In the genomic region with DNA sequence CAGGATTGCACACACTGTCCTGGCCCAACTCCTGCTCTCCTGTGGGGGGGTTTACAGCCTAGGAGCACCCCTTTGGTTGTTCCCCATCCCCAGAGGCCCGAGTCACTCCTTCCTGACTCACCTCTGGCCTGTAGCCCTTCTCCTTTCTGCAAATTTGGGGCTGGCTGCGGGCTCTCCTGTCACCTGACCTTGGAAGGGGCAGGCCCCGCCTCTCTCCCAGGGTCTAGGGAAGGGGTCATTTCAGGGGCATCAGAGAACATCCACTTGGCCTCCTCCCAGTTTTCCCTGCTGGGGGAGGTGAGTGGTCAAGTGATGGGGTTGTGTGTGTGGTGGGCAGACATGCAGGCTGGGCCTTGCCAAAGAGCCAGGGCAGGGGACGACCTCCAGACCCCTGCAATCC, we compare ENCODE assay signal across 1 cellular context.
TF ChIP-seq lines count a peak whose summit lies in the region.

No MANE protein-coding gene starts in this region.

TF ChIP-seq in GM23338, 12 proteins besides CTCF, POLR2A, EP300 and RAD21 (continued from another document):
- TF ChIP-seq, protein P1, sequence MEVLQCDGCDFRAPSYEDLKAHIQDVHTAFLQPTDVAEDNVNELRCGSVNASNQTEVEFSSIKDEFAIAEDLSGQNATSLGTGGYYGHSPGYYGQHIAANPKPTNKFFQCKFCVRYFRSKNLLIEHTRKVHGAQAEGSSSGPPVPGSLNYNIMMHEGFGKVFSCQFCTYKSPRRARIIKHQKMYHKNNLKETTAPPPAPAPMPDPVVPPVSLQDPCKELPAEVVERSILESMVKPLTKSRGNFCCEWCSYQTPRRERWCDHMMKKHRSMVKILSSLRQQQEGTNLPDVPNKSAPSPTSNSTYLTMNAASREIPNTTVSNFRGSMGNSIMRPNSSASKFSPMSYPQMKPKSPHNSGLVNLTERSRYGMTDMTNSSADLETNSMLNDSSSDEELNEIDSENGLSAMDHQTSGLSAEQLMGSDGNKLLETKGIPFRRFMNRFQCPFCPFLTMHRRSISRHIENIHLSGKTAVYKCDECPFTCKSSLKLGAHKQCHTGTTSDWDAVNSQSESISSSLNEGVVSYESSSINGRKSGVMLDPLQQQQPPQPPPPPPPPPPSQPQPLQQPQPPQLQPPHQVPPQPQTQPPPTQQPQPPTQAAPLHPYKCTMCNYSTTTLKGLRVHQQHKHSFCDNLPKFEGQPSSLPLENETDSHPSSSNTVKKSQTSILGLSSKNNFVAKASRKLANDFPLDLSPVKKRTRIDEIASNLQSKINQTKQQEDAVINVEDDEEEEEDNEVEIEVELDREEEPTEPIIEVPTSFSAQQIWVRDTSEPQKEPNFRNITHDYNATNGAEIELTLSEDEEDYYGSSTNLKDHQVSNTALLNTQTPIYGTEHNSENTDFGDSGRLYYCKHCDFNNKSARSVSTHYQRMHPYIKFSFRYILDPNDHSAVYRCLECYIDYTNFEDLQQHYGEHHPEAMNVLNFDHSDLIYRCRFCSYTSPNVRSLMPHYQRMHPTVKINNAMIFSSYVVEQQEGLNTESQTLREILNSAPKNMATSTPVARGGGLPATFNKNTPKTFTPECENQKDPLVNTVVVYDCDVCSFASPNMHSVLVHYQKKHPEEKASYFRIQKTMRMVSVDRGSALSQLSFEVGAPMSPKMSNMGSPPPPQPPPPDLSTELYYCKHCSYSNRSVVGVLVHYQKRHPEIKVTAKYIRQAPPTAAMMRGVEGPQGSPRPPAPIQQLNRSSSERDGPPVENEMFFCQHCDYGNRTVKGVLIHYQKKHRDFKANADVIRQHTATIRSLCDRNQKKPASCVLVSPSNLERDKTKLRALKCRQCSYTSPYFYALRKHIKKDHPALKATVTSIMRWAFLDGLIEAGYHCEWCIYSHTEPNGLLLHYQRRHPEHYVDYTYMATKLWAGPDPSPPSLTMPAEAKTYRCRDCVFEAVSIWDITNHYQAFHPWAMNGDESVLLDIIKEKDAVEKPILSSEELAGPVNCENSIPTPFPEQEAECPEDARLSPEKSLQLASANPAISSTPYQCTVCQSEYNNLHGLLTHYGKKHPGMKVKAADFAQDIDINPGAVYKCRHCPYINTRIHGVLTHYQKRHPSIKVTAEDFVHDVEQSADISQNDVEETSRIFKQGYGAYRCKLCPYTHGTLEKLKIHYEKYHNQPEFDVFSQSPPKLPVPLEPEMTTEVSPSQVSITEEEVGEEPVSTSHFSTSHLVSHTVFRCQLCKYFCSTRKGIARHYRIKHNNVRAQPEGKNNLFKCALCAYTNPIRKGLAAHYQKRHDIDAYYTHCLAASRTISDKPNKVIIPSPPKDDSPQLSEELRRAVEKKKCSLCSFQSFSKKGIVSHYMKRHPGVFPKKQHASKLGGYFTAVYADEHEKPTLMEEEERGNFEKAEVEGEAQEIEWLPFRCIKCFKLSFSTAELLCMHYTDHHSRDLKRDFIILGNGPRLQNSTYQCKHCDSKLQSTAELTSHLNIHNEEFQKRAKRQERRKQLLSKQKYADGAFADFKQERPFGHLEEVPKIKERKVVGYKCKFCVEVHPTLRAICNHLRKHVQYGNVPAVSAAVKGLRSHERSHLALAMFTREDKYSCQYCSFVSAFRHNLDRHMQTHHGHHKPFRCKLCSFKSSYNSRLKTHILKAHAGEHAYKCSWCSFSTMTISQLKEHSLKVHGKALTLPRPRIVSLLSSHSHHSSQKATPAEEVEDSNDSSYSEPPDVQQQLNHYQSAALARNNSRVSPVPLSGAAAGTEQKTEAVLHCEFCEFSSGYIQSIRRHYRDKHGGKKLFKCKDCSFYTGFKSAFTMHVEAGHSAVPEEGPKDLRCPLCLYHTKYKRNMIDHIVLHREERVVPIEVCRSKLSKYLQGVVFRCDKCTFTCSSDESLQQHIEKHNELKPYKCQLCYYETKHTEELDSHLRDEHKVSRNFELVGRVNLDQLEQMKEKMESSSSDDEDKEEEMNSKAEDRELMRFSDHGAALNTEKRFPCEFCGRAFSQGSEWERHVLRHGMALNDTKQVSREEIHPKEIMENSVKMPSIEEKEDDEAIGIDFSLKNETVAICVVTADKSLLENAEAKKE (CRISPR knock-in tag; IDR thresholded peaks at IDR 0.05): no peak
